1 cellular context compared by ENCODE assay signal in genomic region chr20:44404204-44405181, GRCh38.
TF ChIP-seq lines count a peak whose summit lies in the region.

No MANE protein-coding gene starts in this region.

TF ChIP-seq in HepG2, 621 proteins besides CTCF, POLR2A, EP300 and RAD21 (continues in another document):
- 0 out of 2 replicates have a peak, but pooled peaks have one; percentile 11 for TF ChIP-seq LCORL (IDR thresholded peaks at IDR 0.05)
- TF ChIP-seq LCORL (CRISPR knock-in tag; IDR thresholded peaks at IDR 0.05): 0 out of 2 replicates have a peak, but pooled peaks have one; percentile 9
- TF ChIP-seq BATF2 (CRISPR knock-in tag; IDR thresholded peaks at IDR 0.05): peak; percentile 86
- no peak for TF ChIP-seq SIX4 (CRISPR knock-in tag; IDR thresholded peaks at IDR 0.05)
- 0 out of 2 replicates have a peak, but pooled peaks have one; percentile 76 for TF ChIP-seq SALL2 (CRISPR knock-in tag; IDR thresholded peaks at IDR 0.05)
- TF ChIP-seq PBX2 (CRISPR knock-in tag; IDR thresholded peaks at IDR 0.05): 0 out of 2 replicates have a peak, but pooled peaks have one; percentile 11
- TF ChIP-seq ZNF878 (CRISPR knock-in tag; IDR thresholded peaks at IDR 0.05): no peak
- no peak for TF ChIP-seq HOMEZ (CRISPR knock-in tag; IDR thresholded peaks at IDR 0.05; ENCODE audit: low read depth)
- no peak for TF ChIP-seq ZBTB14 (CRISPR knock-in tag; IDR thresholded peaks at IDR 0.05)
- 0 out of 2 replicates have a peak, but pooled peaks have one; percentile 25 for TF ChIP-seq ATF7-NPFF (CRISPR knock-in tag; IDR thresholded peaks at IDR 0.05; ENCODE audit: low read depth)
- no peak for TF ChIP-seq ZFP82 (CRISPR knock-in tag; IDR thresholded peaks at IDR 0.05; ENCODE audit: borderline replicate concordance)
- 0 out of 2 replicates have a peak, but pooled peaks have one; percentile 75 for TF ChIP-seq FUBP1 (CRISPR knock-in tag; IDR thresholded peaks at IDR 0.05; ENCODE audit: borderline replicate concordance)
- TF ChIP-seq ZNF383 (CRISPR knock-in tag; IDR thresholded peaks at IDR 0.05; ENCODE audit: borderline replicate concordance): no peak
- TF ChIP-seq JUNB (CRISPR knock-in tag; IDR thresholded peaks at IDR 0.05; ENCODE audit: borderline replicate concordance): peak; percentile 88
- TF ChIP-seq MED8 (CRISPR knock-in tag; IDR thresholded peaks at IDR 0.05; ENCODE audit: insufficient replicate concordance): no peak
- TF ChIP-seq ZNF12 (CRISPR knock-in tag; IDR thresholded peaks at IDR 0.05): no peak
- peak; percentile 46; the same call in 1 of the 2 replicates for TF ChIP-seq GTF3A (CRISPR knock-in tag; conservative IDR thresholded peaks at IDR 0.05)
- peak; percentile 2; the same call in 1 of the 2 replicates for TF ChIP-seq AFF4 (CRISPR knock-in tag; IDR thresholded peaks at IDR 0.05)
- no peak for TF ChIP-seq ZNF660 (CRISPR knock-in tag; IDR thresholded peaks at IDR 0.05; ENCODE audit: borderline replicate concordance, low read depth)
- no peak for TF ChIP-seq KDM4B (CRISPR knock-in tag; IDR thresholded peaks at IDR 0.05)
- no peak for TF ChIP-seq MTA1 (CRISPR knock-in tag; IDR thresholded peaks at IDR 0.05; ENCODE audit: borderline replicate concordance)
- TF ChIP-seq ZNF672 (CRISPR knock-in tag; IDR thresholded peaks at IDR 0.05): peak; percentile 87
- peak; percentile 79 for TF ChIP-seq ZBTB38 (CRISPR knock-in tag; IDR thresholded peaks at IDR 0.05)
- TF ChIP-seq MATR3 (CRISPR knock-in tag; IDR thresholded peaks at IDR 0.05): no peak
- TF ChIP-seq ZBTB39 (CRISPR knock-in tag; IDR thresholded peaks at IDR 0.05): no peak
- peak; percentile 45; the same call in 1 of the 2 replicates for TF ChIP-seq ZBTB2 (CRISPR knock-in tag; IDR thresholded peaks at IDR 0.05; ENCODE audit: low read depth)
- TF ChIP-seq KDM5A (IDR thresholded peaks at IDR 0.05; ENCODE audit: borderline replicate concordance, low read length): no peak
- no peak; the same call in 1 of the 2 replicates for TF ChIP-seq SP2 (CRISPR knock-in tag; IDR thresholded peaks at IDR 0.05)
- TF ChIP-seq SRF (IDR thresholded peaks at IDR 0.05; ENCODE audit: low read depth, low read length): no peak
- TF ChIP-seq MTF2 (CRISPR knock-in tag; IDR thresholded peaks at IDR 0.05; ENCODE audit: borderline replicate concordance): peak; percentile 57; the same call in 1 of the 2 replicates
- TF ChIP-seq SMAD1 (CRISPR knock-in tag; IDR thresholded peaks at IDR 0.05; ENCODE audit: borderline replicate concordance, low read depth): peak; percentile 73; the same call in 1 of the 2 replicates
- TF ChIP-seq NCOA1 (CRISPR knock-in tag; IDR thresholded peaks at IDR 0.05): no peak
- peak; percentile 20; the same call in 1 of the 2 replicates for TF ChIP-seq POGK (CRISPR knock-in tag; conservative IDR thresholded peaks at IDR 0.05)
- TF ChIP-seq ZC3H4 (CRISPR knock-in tag; IDR thresholded peaks at IDR 0.05; ENCODE audit: borderline replicate concordance): no peak; the same call in 1 of the 2 replicates
- TF ChIP-seq IRF2 (CRISPR knock-in tag; IDR thresholded peaks at IDR 0.05): no peak
- TF ChIP-seq SP140L (CRISPR knock-in tag; IDR thresholded peaks at IDR 0.05; ENCODE audit: borderline replicate concordance): no peak
- peak; percentile 57 for TF ChIP-seq ZNF687 (CRISPR knock-in tag; IDR thresholded peaks at IDR 0.05)
